ENCODE assay signal across 1 cellular context in the genomic region with DNA sequence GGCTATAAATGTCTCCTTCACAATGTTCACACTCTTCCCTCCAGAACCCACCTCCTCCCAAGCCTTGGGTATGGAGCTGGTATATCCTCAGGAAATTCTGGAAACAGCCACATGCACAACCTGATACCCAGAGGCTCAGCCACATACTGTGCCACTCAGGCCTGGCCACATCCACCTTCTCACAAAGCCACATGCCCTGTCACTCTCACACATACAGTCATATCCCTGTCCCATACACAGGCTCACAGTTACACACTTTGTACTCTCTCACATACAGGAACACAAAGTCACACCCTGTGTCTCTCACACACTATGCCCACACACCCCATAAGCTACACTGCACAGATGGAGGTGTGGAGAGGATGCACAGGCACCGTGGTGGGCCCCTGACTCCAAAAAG.
TF ChIP-seq lines count a peak whose summit lies in the region.

No MANE protein-coding gene starts in this region.

TF ChIP-seq in H1, 55 proteins besides CTCF, POLR2A, EP300 and RAD21:
- no peak for TF ChIP-seq SIN3A (conservative IDR thresholded peaks at IDR 0.05 in 1 of 2, IDR thresholded peaks at IDR 0.05 in 1 of 2; ENCODE audit: low read depth in 1 of 2, low read length in 2 of 2)
- TF ChIP-seq BCL11A (IDR thresholded peaks at IDR 0.05; ENCODE audit: low read depth in 2 of 2, low read length in 2 of 2): no peak
- TF ChIP-seq, protein P1, sequence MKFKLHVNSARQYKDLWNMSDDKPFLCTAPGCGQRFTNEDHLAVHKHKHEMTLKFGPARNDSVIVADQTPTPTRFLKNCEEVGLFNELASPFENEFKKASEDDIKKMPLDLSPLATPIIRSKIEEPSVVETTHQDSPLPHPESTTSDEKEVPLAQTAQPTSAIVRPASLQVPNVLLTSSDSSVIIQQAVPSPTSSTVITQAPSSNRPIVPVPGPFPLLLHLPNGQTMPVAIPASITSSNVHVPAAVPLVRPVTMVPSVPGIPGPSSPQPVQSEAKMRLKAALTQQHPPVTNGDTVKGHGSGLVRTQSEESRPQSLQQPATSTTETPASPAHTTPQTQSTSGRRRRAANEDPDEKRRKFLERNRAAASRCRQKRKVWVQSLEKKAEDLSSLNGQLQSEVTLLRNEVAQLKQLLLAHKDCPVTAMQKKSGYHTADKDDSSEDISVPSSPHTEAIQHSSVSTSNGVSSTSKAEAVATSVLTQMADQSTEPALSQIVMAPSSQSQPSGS (IDR thresholded peaks at IDR 0.05; ENCODE audit: low read length): no peak
- no peak for TF ChIP-seq EZH2 (IDR thresholded peaks at IDR 0.05; ENCODE audit: low read depth, low read length, severe bottlenecking)
- no peak for TF ChIP-seq TEAD4 (IDR thresholded peaks at IDR 0.05; ENCODE audit: low read depth, low read length)
- no peak for TF ChIP-seq SP1 (IDR thresholded peaks at IDR 0.05; ENCODE audit: low read depth, low read length)
- TF ChIP-seq BACH1 (IDR thresholded peaks at IDR 0.05; ENCODE audit: low read length): no peak
- TF ChIP-seq MAFK (IDR thresholded peaks at IDR 0.05; ENCODE audit: low read depth, low read length): no peak
- no peak for TF ChIP-seq POLR2AphosphoS5 (IDR thresholded peaks at IDR 0.05; ENCODE audit: low read depth, low read length)
- no peak for TF ChIP-seq FOSL1 (IDR thresholded peaks at IDR 0.05; ENCODE audit: insufficient read depth, low read depth, low read length)
- no peak for TF ChIP-seq SP2 (IDR thresholded peaks at IDR 0.05; ENCODE audit: low read length)
- no peak for TF ChIP-seq CREB1 (IDR thresholded peaks at IDR 0.05)
- no peak for TF ChIP-seq SP4 (IDR thresholded peaks at IDR 0.05; ENCODE audit: low read length)
- TF ChIP-seq TCF12 (IDR thresholded peaks at IDR 0.05; ENCODE audit: low read depth, low read length): no peak
- TF ChIP-seq NRF1 (IDR thresholded peaks at IDR 0.05; ENCODE audit: low read depth, low read length): no peak
- no peak for TF ChIP-seq RNF2 (IDR thresholded peaks at IDR 0.05; ENCODE audit: borderline replicate concordance, low read depth, low read length, missing control alignments, poor library complexity, severe bottlenecking)
- no peak for TF ChIP-seq SIX5 (IDR thresholded peaks at IDR 0.05; ENCODE audit: low read depth, low read length)
- TF ChIP-seq RFX5 (IDR thresholded peaks at IDR 0.05; ENCODE audit: borderline replicate concordance, low read depth, low read length): no peak
